ENCODE assay signal across 25 cellular contexts in the genomic region with DNA sequence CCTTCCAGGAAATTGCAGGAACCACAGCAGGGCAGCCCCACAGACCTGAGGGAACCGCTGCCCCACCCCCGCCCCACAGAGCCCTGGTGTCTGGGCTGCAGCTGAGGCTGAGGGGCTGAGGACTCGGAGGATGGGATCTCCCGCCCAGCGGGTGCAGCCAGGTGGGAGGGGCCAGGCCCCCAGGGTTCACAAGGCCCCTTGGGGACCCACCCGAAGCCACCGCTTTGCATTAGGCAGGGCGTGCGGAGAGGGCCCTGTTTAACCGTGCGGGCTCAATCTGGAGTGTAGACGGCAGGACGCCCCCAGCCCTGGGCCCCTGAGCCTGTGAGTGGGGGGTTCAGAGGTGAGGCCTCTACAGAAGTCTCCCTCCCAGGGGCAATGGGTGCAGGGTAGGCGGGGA. TPM values are rescaled to one million over a fixed set of nuclear protein-coding genes. Genes with fewer than 3 reads are reported as not detected.
DNase-seq lines count a peak whose midpoint lies in the region; ATAC-seq and TF ChIP-seq lines count a peak whose summit lies in the region.
"Had no signal": no experiment of that assay in that cellular context is flagged by ENCODE, and none has a peak within 500 bp of the region (broad histone marks: within the 10 kb centered on the region; RNA-seq: fewer than 3 reads in every experiment).

No MANE protein-coding gene starts in this region.

- H3K27me3 ChIP-seq in neuronal stem cell (ENCODE audit: control insufficient read depth in 3 of 3, insufficient read depth in 3 of 3, low read depth in 1 of 3, low read length in 3 of 3), result no peaks in the 10 kb centered on the region
- H3K27me3 ChIP-seq in transverse colon, result no peaks in the 10 kb centered on the region

- H3K18ac ChIP-seq in neuronal stem cell (ENCODE audit: low read length), result peak overlapping the region; percentile 50

- peak overlapping the region; percentile 78 for H3K14ac ChIP-seq in neuronal stem cell (ENCODE audit: low read length)

- peak; percentile 21 to 68 for DNase-seq in NCI-H526 (lab: John Stamatoyannopoulos, UW)
- DNase-seq in NCI-H526 treated with DMSO at 0.1 percent for 48 hours (lab: John Stamatoyannopoulos, UW), result no peak
- DNase-seq in NAMALWA (ENCODE audit: low spot score), result peak; percentile 75
- no peak for DNase-seq in neuronal stem cell (ENCODE audit: low spot score)
- no peak for DNase-seq in left lobe of liver (ENCODE audit: low spot score)
- DNase-seq in transverse colon, result no peak
- DNase-seq in left cardiac atrium, result no peak
- DNase-seq: 8988T; activated CD8-positive, alpha-beta memory T cell treated with anti-CD3 and anti-CD28 coated beads, Interleukin-2, amount 50 U/mL, for 4 hours; activated naive CD4-positive, alpha-beta T cell treated with anti-CD3 and anti-CD28 coated beads, Interleukin-2, amount 10 ng/mL, durations not matched to agents 7 days and 5 days; CD4-positive, alpha-beta memory T cell; effector memory CD4-positive, alpha-beta T cell; H7; heart right ventricle; KG1; NCI-H1436; NCI-H2081 treated with DMSO at 0.1 percent for 48 hours; NCI-H446; occipital lobe; stimulated activated naive CD4-positive, alpha-beta T cell treated with Interleukin-2 at 50 U/mL for 16 hours had no signal

- H3K9me3 ChIP-seq in neuronal stem cell (replicated peaks in 1 of 2; ENCODE audit: control insufficient read depth in 2 of 2, insufficient read depth in 1 of 2, low read depth in 1 of 2, low read length in 2 of 2), result no peaks in the 10 kb centered on the region
- no peaks in the 10 kb centered on the region for H3K9me3 ChIP-seq in transverse colon
- H3K9me3 ChIP-seq: heart right ventricle, thoracic aorta had no signal

- H3K36me3 ChIP-seq in neuronal stem cell (replicated peaks in 1 of 2; ENCODE audit: control insufficient read depth in 2 of 2, insufficient read depth in 2 of 2, low read length in 2 of 2) (peaks cover 32 to 70% of the 10 kb centered on the region in 2 donors), transverse colon (no peaks in the 10 kb centered on the region)

- no peak overlapping the region for H4K91ac ChIP-seq in neuronal stem cell (ENCODE audit: low read depth, low read length, poor library complexity)

- no peak overlapping the region for H3K9ac ChIP-seq in neuronal stem cell (ENCODE audit: low read depth, low read length, poor library complexity)

- H3K4me1 Mint-ChIP-seq in dendritic cell treated with granulocyte-macrophage colony-stimulating factor and Interleukin-4, amounts not matched to agents 40 ng/mL and 50 ng/mL, for 4 days (ENCODE audit: low read depth), result peaks cover 71% of the 10 kb centered on the region

- H2AFZ ChIP-seq in neuronal stem cell (ENCODE audit: low read length), result no peak overlapping the region

- no peak overlapping the region for H2BK120ac ChIP-seq in neuronal stem cell (ENCODE audit: low read depth, low read length)

- intact Hi-C loops in dendritic cell treated with granulocyte-macrophage colony-stimulating factor and Interleukin-4, amounts not matched to agents 40 ng/mL and 50 ng/mL, for 4 days (cut with micrococcal nuclease), result no loop called here
- intact Hi-C loops in transverse colon (cut with DNase I; ENCODE audit: low total_unique reads) (no loop called here), left cardiac atrium (cut with DNase I) (no loop called here)

- H3K4ac ChIP-seq in neuronal stem cell (ENCODE audit: low read length), result no peak overlapping the region

- no CpG with 5 or more reads among the region's 14 CpGs for WGBS in neuronal stem cell (ENCODE audit: extremely low coverage in 2 of 2, insufficient read length in 2 of 2, insufficient replicate concordance in 1 of 2), 2 donors
- WGBS in transverse colon (ENCODE audit: low coverage in 1 of 2), 2 donors, result 38% methylated on average over 13 of the region's 14 CpGs; no CpG with 5 or more reads in 1 of the 2 donors

- in situ Hi-C loops in transverse colon (cut with MboI; ENCODE audit: low pct_ligation_motif_present in 1 of 4, low pct_unique_long_range_greater_than_20kb in 1 of 4, low sequenced_read_pairs in 3 of 4), result no loop called here

- peaks cover 19% of the 10 kb centered on the region for H3K27me3 Mint-ChIP-seq in dendritic cell treated with granulocyte-macrophage colony-stimulating factor and Interleukin-4, amounts not matched to agents 40 ng/mL and 50 ng/mL, for 4 days
- H3K27me3 Mint-ChIP-seq: brain; CD4-positive, alpha-beta memory T cell had no signal

- no peak overlapping the region for H2AK5ac ChIP-seq in neuronal stem cell (ENCODE audit: low read depth, low read length)

- no peak overlapping the region for H3K27ac ChIP-seq in neuronal stem cell (replicated peaks; ENCODE audit: low read length)
- H3K27ac ChIP-seq in transverse colon, result peak overlapping the region in 1 of 4 donors; percentile 93
- H3K27ac ChIP-seq: thoracic aorta, VCaP had no signal

- peak overlapping the region; percentile 75 for H3K27ac Mint-ChIP-seq in dendritic cell treated with granulocyte-macrophage colony-stimulating factor and Interleukin-4, amounts not matched to agents 40 ng/mL and 50 ng/mL, for 4 days

- peaks cover 61% of the 10 kb centered on the region for H3K36me3 Mint-ChIP-seq in dendritic cell treated with granulocyte-macrophage colony-stimulating factor and Interleukin-4, amounts not matched to agents 40 ng/mL and 50 ng/mL, for 4 days (ENCODE audit: low read depth)

- no peak for TF ChIP-seq EP300 in transverse colon (IDR thresholded peaks at IDR 0.05; ENCODE audit: low read depth)

- no peak overlapping the region for H3K4me2 ChIP-seq in neuronal stem cell (ENCODE audit: insufficient read depth, low read length, poor library complexity, severe bottlenecking)

- no peak overlapping the region for H4K8ac ChIP-seq in neuronal stem cell (ENCODE audit: low read depth, low read length)

- TF ChIP-seq CTCF in transverse colon (IDR thresholded peaks at IDR 0.05), result no peak

- no peak overlapping the region for H2BK12ac ChIP-seq in neuronal stem cell (ENCODE audit: low read length)

- ATAC-seq in left lobe of liver, result no peak
- no peak for ATAC-seq in left cardiac atrium
- ATAC-seq: heart right ventricle had no signal

- H3K79me1 ChIP-seq in neuronal stem cell (ENCODE audit: low read depth, low read length), result peaks cover 46% of the 10 kb centered on the region

- H2BK5ac ChIP-seq in neuronal stem cell (ENCODE audit: low read length), result peak overlapping the region; percentile 42

- TF ChIP-seq POLR2A in transverse colon (IDR thresholded peaks at IDR 0.05), result no peak

- H3K23ac ChIP-seq in neuronal stem cell (ENCODE audit: low read depth, low read length, poor library complexity), result no peak overlapping the region

- no peak overlapping the region for H2BK15ac ChIP-seq in neuronal stem cell (ENCODE audit: low read length)

- H3K4me1 ChIP-seq in neuronal stem cell (ENCODE audit: control insufficient read depth in 2 of 2, insufficient read depth in 1 of 2, low read depth in 1 of 2, low read length in 2 of 2), result peaks cover 2 to 27% of the 10 kb centered on the region in 2 donors
- peaks cover 77 to 94% (median 78%) of the 10 kb centered on the region in 4 donors for H3K4me1 ChIP-seq in transverse colon

- no peaks in the 10 kb centered on the region for H3K9me3 Mint-ChIP-seq in dendritic cell treated with granulocyte-macrophage colony-stimulating factor and Interleukin-4, amounts not matched to agents 40 ng/mL and 50 ng/mL, for 4 days
- H3K9me3 Mint-ChIP-seq: activated naive CD4-positive, alpha-beta T cell treated with anti-CD3 and anti-CD28 coated beads, Interleukin-2, amount 10 ng/mL, durations not matched to agents 7 days and 5 days; activated T-helper 1 cell treated with anti-CD3 and anti-CD28 coated beads, Interleukin-12 subunit alpha, Interleukin-12 subunit beta, Interleukin-2, Interleukin-4 antibody, amounts not matched to agents 30 ng/mL and 10 ng/mL and 1 ng/mL, durations not matched to agents 14 hours and 24 hours and 36 hours; brain; CD4-positive, alpha-beta memory T cell had no signal

- H3K4me3 ChIP-seq in neuronal stem cell (ENCODE audit: low read length in 2 of 2) (no peak overlapping the region), transverse colon (no peak overlapping the region)
- H3K4me3 ChIP-seq: thoracic aorta had no signal

- peak overlapping the region; percentile 13 for H3K4me3 Mint-ChIP-seq in dendritic cell treated with granulocyte-macrophage colony-stimulating factor and Interleukin-4, amounts not matched to agents 40 ng/mL and 50 ng/mL, for 4 days

RNA-seq across cellular contexts. Expression of a gene that starts 10.8 kb away (rescaled TPM):
- polyA plus RNA-seq in neuronal stem cell (2013, experiment 1 of 2), result 32.9 TPM
- 33.2 TPM for polyA plus RNA-seq in neuronal stem cell (2013, experiment 2 of 2)
- total RNA-seq in left lobe of liver (31.9 TPM), transverse colon (100 to 1,000 TPM in 2 of 4 donors, 10 to 100 TPM in 2; 48.2 to 154 (median 98.2) TPM), left cardiac atrium (10 to 100 TPM; 22.7 to 36.0 TPM)

RNA-seq across cellular contexts. Expression of a gene that starts 52.2 kb away (rescaled TPM):
- polyA plus RNA-seq in neuronal stem cell (2013, experiment 1 of 2), result 14.7 TPM
- 15.9 TPM for polyA plus RNA-seq in neuronal stem cell (2013, experiment 2 of 2)
- total RNA-seq in left lobe of liver (71.8 TPM), transverse colon (10 to 100 TPM; 54.1 to 75.9 (median 65.8) TPM), left cardiac atrium (10 to 100 TPM; 27.4 to 40.8 TPM)

Comparison
In these comparisons a context has a peak if more than half of its experiments do, and no peak if none do; other contexts are left out.
1. DNase-seq: peak in NCI-H526 (2 of 2) and NAMALWA (single experiment); none in NCI-H526 treated with DMSO at 0.1 percent for 48 hours (single experiment), neuronal stem cell (single experiment), left lobe of liver (single experiment), transverse colon (single experiment) and left cardiac atrium (single experiment).